Comparison of ENCODE assay signal across 1 cellular context in genomic region chr17:19378416-19379293, GRCh38.
TF ChIP-seq lines count a peak whose summit lies in the region.

MAPK7 (plus strand) TSS chr17:19378498; CDS start chr17:19378901, 403 bp downstream.

TF ChIP-seq in GM12878, 131 proteins besides CTCF, POLR2A, EP300 and RAD21 (continued from another document):
- TF ChIP-seq MLLT1 (IDR thresholded peaks at IDR 0.05) (0 out of 2 replicates have a peak, but pooled peaks have one; percentile 43), PKNOX1 (IDR thresholded peaks at IDR 0.05) (peak; percentile 83), TCF3 (IDR thresholded peaks at IDR 0.05; ENCODE audit: borderline replicate concordance, insufficient read depth, low read depth, low read length) (no peak)
- TF ChIP-seq, protein P1, sequence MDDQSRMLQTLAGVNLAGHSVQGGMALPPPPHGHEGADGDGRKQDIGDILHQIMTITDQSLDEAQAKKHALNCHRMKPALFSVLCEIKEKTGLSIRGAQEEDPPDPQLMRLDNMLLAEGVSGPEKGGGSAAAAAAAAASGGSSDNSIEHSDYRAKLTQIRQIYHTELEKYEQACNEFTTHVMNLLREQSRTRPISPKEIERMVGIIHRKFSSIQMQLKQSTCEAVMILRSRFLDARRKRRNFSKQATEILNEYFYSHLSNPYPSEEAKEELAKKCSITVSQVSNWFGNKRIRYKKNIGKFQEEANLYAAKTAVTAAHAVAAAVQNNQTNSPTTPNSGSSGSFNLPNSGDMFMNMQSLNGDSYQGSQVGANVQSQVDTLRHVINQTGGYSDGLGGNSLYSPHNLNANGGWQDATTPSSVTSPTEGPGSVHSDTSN (IDR thresholded peaks at IDR 0.05; ENCODE audit: insufficient replicate concordance, low read depth, low read length), result peak; percentile 33
